In genomic region chr7:103279636-103279962, GRCh38 we compare ENCODE assay signal across 8 cellular contexts. TPM values are rescaled to one million over a fixed set of nuclear protein-coding genes. Genes with fewer than 3 reads are reported as not detected.
DNase-seq lines count a peak whose midpoint lies in the region; ATAC-seq and TF ChIP-seq lines count a peak whose summit lies in the region.
"Not testable (repeated sequence)": the region's sequence is repeated elsewhere in the genome, so short reads cannot be mapped to it uniquely, and the experiment has no call there.

No MANE protein-coding gene starts in this region.

- H3K9ac ChIP-seq in HCT116 (ENCODE audit: low read length): not testable (repeated sequence)
- H3K9ac ChIP-seq in adipocyte (ENCODE audit: low read length): peak overlapping the region; percentile 67

- H3K4me1 Mint-ChIP-seq in glutamatergic neuron (ENCODE audit: low read depth, unreplicated experiment): not testable (repeated sequence)
- peaks cover 12 to 28% (median 23%) of the 10 kb centered on the region in 4 donors for H3K4me1 Mint-ChIP-seq in naive thymus-derived CD8-positive, alpha-beta T cell

- not testable (repeated sequence) for H3K27me3 ChIP-seq in HCT116 (ENCODE audit: insufficient read depth, low read length); adipocyte (replicated peaks; ENCODE audit: control insufficient read depth, insufficient read depth, low read length); transverse colon

- not testable (repeated sequence) for BruUV-seq in HCT116 (replicated peaks; lab: Mats Ljungman, UMichigan)

- TF ChIP-seq CTCF in GM12875 (IDR thresholded peaks at IDR 0.05; ENCODE audit: borderline replicate concordance, insufficient read depth, low read depth, low read length); HCT116 (IDR thresholded peaks at IDR 0.05 in 2 of 3, conservative IDR thresholded peaks at IDR 0.05 in 1 of 3; ENCODE audit: borderline replicate concordance in 1 of 3, insufficient read depth in 1 of 3, low read depth in 2 of 3, low read length in 2 of 3); glutamatergic neuron (IDR thresholded peaks at IDR 0.05; ENCODE audit: partially characterized antibody, unreplicated experiment); transverse colon (IDR thresholded peaks at IDR 0.05): not testable (repeated sequence)

- not testable (repeated sequence) for TF ChIP-seq POLR2A in HCT116 (IDR thresholded peaks at IDR 0.05; ENCODE audit: borderline replicate concordance, extremely low read depth, insufficient read depth, insufficient read length); transverse colon (IDR thresholded peaks at IDR 0.05)

- not testable (repeated sequence) for DNase-seq in HCT116 (ENCODE audit: low read depth, low spot score); glutamatergic neuron
- DNase-seq in HUDEP-2 (lab: John Stamatoyannopoulos, UW; ENCODE audit: unreplicated experiment in 76 of 76): peak in 39 of 76 experiments; percentile 4 to 68 (median 39)
- DNase-seq in OCI-M1 (lab: John Stamatoyannopoulos, UW): peak; percentile 53
- DNase-seq in adipocyte (ENCODE audit: low read depth): peak; percentile 37
- peak in 1 of 10 donors; percentile 8 for DNase-seq in naive thymus-derived CD8-positive, alpha-beta T cell
- peak; percentile 9 for DNase-seq in transverse colon

- not testable (repeated sequence) for TF ChIP-seq EP300 in transverse colon (IDR thresholded peaks at IDR 0.05; ENCODE audit: low read depth)

- ATAC-seq in HCT116: peak; percentile 38; the same call in 1 of the 2 replicates
- ATAC-seq in naive thymus-derived CD8-positive, alpha-beta T cell: peak; percentile 7 to 9

- H3K9me3 Mint-ChIP-seq in glutamatergic neuron (ENCODE audit: unreplicated experiment); naive thymus-derived CD8-positive, alpha-beta T cell: not testable (repeated sequence)

- POLR2A ChIA-PET in HCT116 (lab: Charles Lee): not testable (repeated sequence)
- POLR2A ChIA-PET in naive thymus-derived CD8-positive, alpha-beta T cell (lab: Charles Lee): interaction anchor here (0.7 to 1.4 kb wide), 6 partner anchors 11 to 205 kb away, joined by 3 to 8 read pairs (median 6); partner anchors contain the start of genes ARMC10, DNAJC2, FBXL13 and NAPEPLD

- not testable (repeated sequence) for H3K27ac Mint-ChIP-seq in glutamatergic neuron (ENCODE audit: unreplicated experiment)
- H3K27ac Mint-ChIP-seq in naive thymus-derived CD8-positive, alpha-beta T cell: peak overlapping the region; percentile 84 to 100 (median 100)

- H3K9me3 ChIP-seq in HCT116 (ENCODE audit: control insufficient read depth in 1 of 2, insufficient read depth in 1 of 2, low read depth in 1 of 2, low read length in 2 of 2); adipocyte (ENCODE audit: control insufficient read depth, low read length); transverse colon: not testable (repeated sequence)

- RAD21 ChIA-PET in HCT116 (lab: Charles Lee; ENCODE audit: low non-redundant PET in 1 of 2, low total read pairs in 2 of 2, uncharacterized antibody in 2 of 2, unreplicated experiment in 2 of 2): not testable (repeated sequence)

- peak overlapping the region; percentile 28; the same call in 1 of the 2 replicates for H3K4me2 ChIP-seq in HCT116 (ENCODE audit: low read length)

- peaks cover 12% of the 10 kb centered on the region for H3K27me3 Mint-ChIP-seq in glutamatergic neuron (ENCODE audit: unreplicated experiment)
- H3K27me3 Mint-ChIP-seq in naive thymus-derived CD8-positive, alpha-beta T cell: not testable (repeated sequence)

- H3K4me3 ChIP-seq in GM12875 (ENCODE audit: low read depth, low read length) (peak overlapping the region; percentile 72), adipocyte (ENCODE audit: low read length) (peak overlapping the region; percentile 82), transverse colon (peak overlapping the region; percentile 34 to 67 (median 48))
- H3K4me3 ChIP-seq in HCT116 (replicated peaks in 1 of 2; ENCODE audit: low read depth in 1 of 2, low read length in 2 of 2): not testable (repeated sequence)

- WGBS in transverse colon (ENCODE audit: low coverage in 1 of 2), 2 donors: 0% methylated on average over 3 to 12 of the region's 12 CpGs

- not testable (repeated sequence) for H4K20me1 ChIP-seq in HCT116 (ENCODE audit: insufficient read depth)

- not testable (repeated sequence) for H3K9me2 ChIP-seq in HCT116 (ENCODE audit: insufficient read depth)

- in situ Hi-C loops in transverse colon (cut with MboI; ENCODE audit: low pct_ligation_motif_present in 1 of 4, low pct_unique_long_range_greater_than_20kb in 1 of 4, low sequenced_read_pairs in 3 of 4): loop anchor here in 1 of 4 donors (25.0 kb wide), 1 partner anchor 192 kb away; the partner anchor contains the start of gene ARMC10

- not testable (repeated sequence) for H3K4me1 ChIP-seq in HCT116 (ENCODE audit: control insufficient read depth in 1 of 2, insufficient read depth in 2 of 2, low read length in 2 of 2); adipocyte (ENCODE audit: control insufficient read depth, insufficient read depth, low read length)
- H3K4me1 ChIP-seq in transverse colon: peaks cover 0 to 17% (median 9%) of the 10 kb centered on the region in 4 donors

- H3K79me2 ChIP-seq in HCT116 (ENCODE audit: insufficient read depth, low read length): not testable (repeated sequence)

- intact Hi-C loops in HCT116 (cut with micrococcal nuclease); transverse colon (cut with DNase I; ENCODE audit: low total_unique reads): not testable (repeated sequence)

- H3K36me3 Mint-ChIP-seq in glutamatergic neuron (ENCODE audit: unreplicated experiment); naive thymus-derived CD8-positive, alpha-beta T cell: not testable (repeated sequence)

- H3K27ac ChIP-seq in HCT116 (ENCODE audit: low read depth, low read length): not testable (repeated sequence)
- peak overlapping the region in 3 of 4 donors; percentile 17 to 74 (median 46) for H3K27ac ChIP-seq in transverse colon

- H2AFZ ChIP-seq in HCT116 (ENCODE audit: low read depth, low read length, poor library complexity, severe bottlenecking): not testable (repeated sequence)

- CTCF ChIA-PET in HCT116 (lab: Charles Lee): not testable (repeated sequence)

- H3K36me3 ChIP-seq in HCT116 (ENCODE audit: control insufficient read depth in 1 of 2, insufficient read depth in 2 of 2, low read length in 2 of 2); adipocyte (ENCODE audit: control insufficient read depth, insufficient read depth, low read length, severe bottlenecking); transverse colon: not testable (repeated sequence)

- peak overlapping the region; percentile 75 for H3K4me3 Mint-ChIP-seq in glutamatergic neuron (ENCODE audit: unreplicated experiment)
- H3K4me3 Mint-ChIP-seq in naive thymus-derived CD8-positive, alpha-beta T cell: peak overlapping the region; percentile 90 to 100 (median 99)

- not testable (repeated sequence) for TF ChIP-seq RAD21 in HCT116 (IDR thresholded peaks at IDR 0.05; ENCODE audit: low read depth)

RNA-seq across cellular contexts. Expression of gene PMPCB, which starts 17.6 kb away (rescaled TPM):
- total RNA-seq in HCT116 (2021; ENCODE audit: unreplicated experiment): 73.9 TPM
- polyA plus RNA-seq in HCT116 (2012): 55.0 and 72.6 TPM in 2 replicates
- total RNA-seq in glutamatergic neuron (ENCODE audit: unreplicated experiment): 59.8 TPM
- 10 to 100 TPM; 80.0 to 89.0 TPM for total RNA-seq in naive thymus-derived CD8-positive, alpha-beta T cell
- 10 to 100 TPM; 75.0 to 80.6 (median 75.5) TPM for polyA plus RNA-seq in naive thymus-derived CD8-positive, alpha-beta T cell
- 10 to 100 TPM; 20.6 to 64.6 (median 46.3) TPM for total RNA-seq in transverse colon
